In genomic region chr11:87331273-87331672, GRCh38 we compare ENCODE assay signal across 16 cellular contexts.
"Had no signal": no experiment of that assay in that cellular context is flagged by ENCODE, and none has a peak within 500 bp of the region (broad histone marks: within the 10 kb centered on the region; RNA-seq: fewer than 3 reads in every experiment).

No MANE protein-coding gene starts in this region.

- H3K36me3 ChIP-seq: ascending aorta, lower lobe of right lung, ovary had no signal

- H3K27me3 Mint-ChIP-seq: activated CD4-positive, alpha-beta T cell treated with anti-CD3 and anti-CD28 coated beads, Interleukin-2, amount 10 ng/mL, durations not matched to agents 24 days and 14 days; activated naive CD8-positive, alpha-beta T cell treated with anti-CD3 and anti-CD28 coated beads, Interleukin-2, amount 10 ng/mL, durations not matched to agents 7 days and 5 days; type B pancreatic cell had no signal

- H3K27ac Mint-ChIP-seq: activated CD4-positive, alpha-beta T cell treated with anti-CD3 and anti-CD28 coated beads, Interleukin-2, amount 10 ng/mL, durations not matched to agents 24 days and 14 days; activated naive CD8-positive, alpha-beta T cell treated with anti-CD3 and anti-CD28 coated beads, Interleukin-2, amount 10 ng/mL, durations not matched to agents 7 days and 5 days; endodermal cell; mesothelial cell of epicardium; type B pancreatic cell had no signal

- ATAC-seq: lower lobe of right lung; stimulated activated naive CD8-positive, alpha-beta T cell treated with anti-CD3 and anti-CD28 coated beads, Interleukin-15, Interleukin-2, amounts not matched to agents 100 U/mL and 50 U/mL, for 24 hours had no signal

- H3K27ac ChIP-seq: lower lobe of right lung, ovary, suprapubic skin had no signal

- H3K4me1 Mint-ChIP-seq: activated CD4-positive, alpha-beta T cell treated with anti-CD3 and anti-CD28 coated beads, Interleukin-2, amount 10 ng/mL, durations not matched to agents 24 days and 14 days; activated naive CD8-positive, alpha-beta T cell treated with anti-CD3 and anti-CD28 coated beads, Interleukin-2, amount 10 ng/mL, durations not matched to agents 7 days and 5 days; mesothelial cell of epicardium had no signal

- DNase-seq: activated CD4-positive, alpha-beta T cell treated with anti-CD3 and anti-CD28 coated beads, Interleukin-2, amount 10 ng/mL, durations not matched to agents 24 days and 14 days; activated CD4-positive, CD25-positive, alpha-beta regulatory T cell; activated naive CD8-positive, alpha-beta T cell treated with anti-CD3 and anti-CD28 coated beads, Interleukin-2, amount 10 ng/mL, durations not matched to agents 7 days and 5 days; endodermal cell; glutamatergic neuron; lower lobe of right lung; ovary; stimulated activated naive CD8-positive, alpha-beta T cell treated with anti-CD3 and anti-CD28 coated beads, Interleukin-15, Interleukin-2, amounts not matched to agents 100 U/mL and 50 U/mL, for 24 hours; SW 1271 had no signal

- H3K9me3 ChIP-seq: lower lobe of right lung, ovary, suprapubic skin had no signal

- H3K4me2 ChIP-seq: smooth muscle cell had no signal

- H3K4me3 Mint-ChIP-seq: activated CD4-positive, alpha-beta T cell treated with anti-CD3 and anti-CD28 coated beads, Interleukin-2, amount 10 ng/mL, durations not matched to agents 24 days and 14 days; activated naive CD8-positive, alpha-beta T cell treated with anti-CD3 and anti-CD28 coated beads, Interleukin-2, amount 10 ng/mL, durations not matched to agents 7 days and 5 days; endodermal cell; mesothelial cell of epicardium; type B pancreatic cell had no signal

- H3K9me3 Mint-ChIP-seq: activated naive CD8-positive, alpha-beta T cell treated with anti-CD3 and anti-CD28 coated beads, Interleukin-2, amount 10 ng/mL, durations not matched to agents 7 days and 5 days had no signal

- FAIRE-seq: bronchial epithelial cell, TTC549 had no signal

- H3K27me3 ChIP-seq: ascending aorta, ovary, suprapubic skin had no signal

- H3K4me3 ChIP-seq: ascending aorta, lower lobe of right lung, ovary, smooth muscle cell, suprapubic skin had no signal
